Comparison of ENCODE assay signal across 14 cellular contexts in the genomic region with DNA sequence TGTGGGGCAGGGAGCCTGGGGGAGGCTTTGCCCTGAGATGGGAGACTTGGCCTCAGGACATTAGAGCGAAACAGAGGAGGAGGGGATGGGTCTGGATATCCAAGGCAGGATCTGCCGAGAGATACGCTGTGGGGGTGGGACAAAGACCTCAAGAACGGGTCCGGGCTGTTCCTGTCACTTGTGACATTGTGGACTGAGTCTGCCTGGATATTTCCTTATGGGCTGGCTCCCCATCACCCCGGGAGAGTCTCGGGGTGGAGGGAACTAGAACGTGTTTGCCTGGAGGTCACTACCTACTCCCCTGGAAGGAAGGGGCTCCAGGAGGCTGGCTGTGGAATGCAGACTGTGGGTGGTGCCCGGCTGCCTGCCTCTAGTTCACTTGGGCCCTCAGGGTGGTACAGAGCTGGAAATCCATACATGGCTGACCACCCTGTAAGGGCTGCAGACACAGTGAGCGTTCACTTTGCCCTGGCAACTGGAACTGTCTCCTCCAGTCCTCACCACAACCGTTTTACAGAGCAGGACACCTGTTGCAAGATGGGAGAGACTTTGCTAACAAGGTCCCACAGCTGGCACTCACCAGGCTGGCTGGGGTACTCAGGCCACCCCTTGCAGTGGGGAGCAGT. TPM values are rescaled to one million over a fixed set of nuclear protein-coding genes. Genes with fewer than 3 reads are reported as not detected.
A peak's percentile ranks its signal among the peaks of the same experiment; 100 is the strongest.
DNase-seq lines count a peak whose midpoint lies in the region; ATAC-seq and TF ChIP-seq lines count a peak whose summit lies in the region.
"Had no signal": no experiment of that assay in that cellular context is flagged by ENCODE, and none has a peak within 500 bp of the region (broad histone marks: within the 10 kb centered on the region; RNA-seq: fewer than 3 reads in every experiment).

No MANE protein-coding gene starts in this region.

- H3K4me3 ChIP-seq in right atrium auricular region = no peak overlapping the region
- no peak overlapping the region for H3K4me3 ChIP-seq in osteoblast (ENCODE audit: insufficient read depth, low read length)

- TF ChIP-seq CTCF in right atrium auricular region (IDR thresholded peaks at IDR 0.05) (no peak), osteoblast (IDR thresholded peaks at IDR 0.05; ENCODE audit: extremely low read depth, low read depth, low read length) (no peak)

- peaks cover 81% of the 10 kb centered on the region for H4K20me1 ChIP-seq in osteoblast (ENCODE audit: insufficient read depth, low read length)

- no peak overlapping the region for H3K4me2 ChIP-seq in osteoblast (ENCODE audit: insufficient read depth, low read length)

- H3K4me3 Mint-ChIP-seq in immature natural killer cell = no peak overlapping the region
- H3K4me3 Mint-ChIP-seq: activated CD8-positive, alpha-beta T cell treated with anti-CD3 and anti-CD28 coated beads for 36 hours had no signal

- H3K27ac Mint-ChIP-seq in immature natural killer cell = peak overlapping the region; percentile 10 to 74 (median 70)
- H3K27ac Mint-ChIP-seq: activated CD8-positive, alpha-beta T cell treated with anti-CD3 and anti-CD28 coated beads for 36 hours; activated T-helper 2 cell treated with anti-CD3 and anti-CD28 coated beads, Interferon-gamma antibody, Interleukin-2, Interleukin-4, amounts not matched to agents 10 μg/mL and 5 μg/mL and 100 μg/mL, durations not matched to agents 14 hours and 24 hours and 36 hours had no signal

- H3K27me3 Mint-ChIP-seq in immature natural killer cell (ENCODE audit: low read depth in 3 of 3) = peaks cover 0 to 5% (median 4%) of the 10 kb centered on the region in 3 donors
- H3K27me3 Mint-ChIP-seq: activated CD8-positive, alpha-beta T cell treated with anti-CD3 and anti-CD28 coated beads for 36 hours had no signal

- H3K9me3 ChIP-seq in right atrium auricular region (no peaks in the 10 kb centered on the region), osteoblast (ENCODE audit: low read depth, low read length) (no peaks in the 10 kb centered on the region)

- H3K9me3 Mint-ChIP-seq in immature natural killer cell = no peaks in the 10 kb centered on the region
- H3K9me3 Mint-ChIP-seq: activated CD8-positive, alpha-beta T cell treated with anti-CD3 and anti-CD28 coated beads for 36 hours had no signal

- H3K79me2 ChIP-seq in osteoblast (ENCODE audit: insufficient read depth, low read length) = peaks cover 94% of the 10 kb centered on the region

- DNase-seq in right atrium auricular region (ENCODE audit: low spot score) (no peak), left ventricle myocardium superior (no peak), immature natural killer cell (no peak), osteoblast (ENCODE audit: insufficient read length, low spot score, missing footprints) (peak; percentile 54), NAMALWA (ENCODE audit: low spot score) (no peak), activated gamma-delta T cell (lab: John Stamatoyannopoulos, UW) (no peak), NCI-H1092 (lab: John Stamatoyannopoulos, UW) (no peak)
- DNase-seq: activated CD8-positive, alpha-beta T cell treated with anti-CD3 and anti-CD28 coated beads for 36 hours; effector CD8-positive, alpha-beta T cell; NCI-H2029 treated with DMSO at 0.1 percent for 48 hours; stimulated activated naive CD8-positive, alpha-beta T cell treated with anti-CD3 and anti-CD28 coated beads, Interleukin-15, Interleukin-2, amounts not matched to agents 100 U/mL and 50 U/mL, for 24 hours had no signal

- H2AFZ ChIP-seq in osteoblast (ENCODE audit: low read length) = no peak overlapping the region

- peaks cover 77 to 83% of the 10 kb centered on the region in 2 donors for H3K4me1 Mint-ChIP-seq in immature natural killer cell

- no peaks in the 10 kb centered on the region for H3K36me3 Mint-ChIP-seq in immature natural killer cell

- H3K4me1 ChIP-seq in right atrium auricular region = peaks cover 0 to 68% of the 10 kb centered on the region in 2 donors
- peaks cover 5% of the 10 kb centered on the region for H3K4me1 ChIP-seq in osteoblast (ENCODE audit: insufficient read depth, low read length)

- peak overlapping the region; percentile 34 to 64 for H3K27ac ChIP-seq in right atrium auricular region
- H3K27ac ChIP-seq in osteoblast (ENCODE audit: low read depth, low read length) = no peak overlapping the region

- intact Hi-C loops in left ventricle myocardium superior (cut with micrococcal nuclease) = no loop called here

- H3K36me3 ChIP-seq in right atrium auricular region (no peaks in the 10 kb centered on the region), osteoblast (ENCODE audit: insufficient read depth, low read length) (no peaks in the 10 kb centered on the region)

- H3K27me3 ChIP-seq in right atrium auricular region (no peaks in the 10 kb centered on the region), osteoblast (ENCODE audit: insufficient read depth, low read length) (no peaks in the 10 kb centered on the region)

- ATAC-seq in left ventricle myocardium superior (no peak), GM21723 (IDR thresholded peaks at IDR 0.05; ENCODE audit: unreplicated experiment) (no peak)
- ATAC-seq: activated CD8-positive, alpha-beta T cell treated with anti-CD3 and anti-CD28 coated beads for 36 hours; sciatic nerve; stimulated activated naive CD8-positive, alpha-beta T cell treated with anti-CD3 and anti-CD28 coated beads, Interleukin-15, Interleukin-2, amounts not matched to agents 100 U/mL and 50 U/mL, for 24 hours had no signal

RNA-seq across cellular contexts. Expression of gene DNM2, which starts 26.5 kb away (rescaled TPM):
- total RNA-seq in right atrium auricular region = 100 to 1,000 TPM; 111 to 144 TPM
- 201 TPM for total RNA-seq in left ventricle myocardium superior
- 100 to 1,000 TPM in 1 of 3 donors, 10 to 100 TPM in 2; 62.9 to 170 (median 92.7) TPM for polyA plus RNA-seq in immature natural killer cell
- 89.6 and 102 TPM in 2 replicates for total RNA-seq in osteoblast

RNA-seq across cellular contexts. Expression of gene QTRT1, which starts 43.1 kb away (rescaled TPM):
- 10 to 100 TPM; 15.2 to 15.8 TPM for total RNA-seq in right atrium auricular region
- 29.1 TPM for total RNA-seq in left ventricle myocardium superior
- polyA plus RNA-seq in immature natural killer cell = 10 to 100 TPM; 25.5 to 48.1 (median 33.7) TPM
- total RNA-seq in osteoblast = 34.0 and 36.5 TPM in 2 replicates
